Comparison of ENCODE assay signal across 13 cellular contexts in the genomic region with DNA sequence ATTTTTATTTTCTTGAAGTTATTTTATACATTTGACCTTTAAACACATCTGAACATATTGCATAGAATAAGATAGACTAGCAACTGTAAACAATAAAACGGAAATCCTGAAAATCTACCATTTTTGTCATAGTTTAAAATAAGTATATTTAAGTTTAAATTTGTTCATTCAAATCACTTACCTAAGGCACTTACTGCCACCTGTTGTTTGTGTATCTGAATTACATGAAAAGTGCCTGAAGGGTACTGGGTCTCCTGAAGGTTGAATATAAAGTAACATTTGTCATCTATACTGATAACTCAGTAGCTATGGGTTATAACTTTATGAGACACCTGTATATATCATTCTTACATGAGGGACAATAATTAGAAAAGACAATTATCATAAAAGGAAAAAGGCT. TPM values are rescaled to one million over a fixed set of nuclear protein-coding genes. Genes with fewer than 3 reads are reported as not detected.
DNase-seq lines count a peak whose midpoint lies in the region; ATAC-seq and TF ChIP-seq lines count a peak whose summit lies in the region.
"Had no signal": no experiment of that assay in that cellular context is flagged by ENCODE, and none has a peak within 500 bp of the region (broad histone marks: within the 10 kb centered on the region; RNA-seq: fewer than 3 reads in every experiment).

No MANE protein-coding gene starts in this region.

- H3K9me3 ChIP-seq in breast epithelium = no peaks in the 10 kb centered on the region
- H3K9me3 ChIP-seq in upper lobe of right lung = no peaks in the 10 kb centered on the region
- no peaks in the 10 kb centered on the region for H3K9me3 ChIP-seq in naive thymus-derived CD4-positive, alpha-beta T cell (ENCODE audit: control insufficient read depth in 2 of 3, low read length in 3 of 3)
- H3K9me3 ChIP-seq: BLaER1 treated with 17β-estradiol and CSF1 and Interleukin-3, amounts not matched to agents 10 nM and 100 nM had no signal

- no peak overlapping the region for H3K4me3 Mint-ChIP-seq in MCF 10A (ENCODE audit: unreplicated experiment)
- no peak overlapping the region for H3K4me3 Mint-ChIP-seq in naive thymus-derived CD4-positive, alpha-beta T cell
- H3K4me3 Mint-ChIP-seq: activated CD4-positive, alpha-beta memory T cell treated with anti-CD3 and anti-CD28 coated beads, Interleukin-2, amount 10 ng/mL, durations not matched to agents 7 days and 5 days; naive B cell had no signal

- no peaks in the 10 kb centered on the region for H3K4me1 Mint-ChIP-seq in MCF 10A (ENCODE audit: insufficient read depth, unreplicated experiment)
- H3K4me1 Mint-ChIP-seq in naive thymus-derived CD4-positive, alpha-beta T cell = no peaks in the 10 kb centered on the region
- H3K4me1 Mint-ChIP-seq: activated CD4-positive, alpha-beta memory T cell treated with anti-CD3 and anti-CD28 coated beads, Interleukin-2, amount 10 ng/mL, durations not matched to agents 7 days and 5 days; naive B cell had no signal

- CTCF ChIA-PET in MCF 10A (lab: Yijun Ruan, JAX) = interaction anchor here (0.8 to 4.0 kb wide), 3 partner anchors 26 to 325 kb away, joined by 3 to 41 read pairs (median 10); no protein-coding TSS in a partner anchor
- CTCF ChIA-PET in naive thymus-derived CD4-positive, alpha-beta T cell (lab: Charles Lee) = no interaction called here

- no peak overlapping the region for H3K27ac Mint-ChIP-seq in MCF 10A (ENCODE audit: low read depth, unreplicated experiment)
- H3K27ac Mint-ChIP-seq in naive thymus-derived CD4-positive, alpha-beta T cell = no peak overlapping the region
- H3K27ac Mint-ChIP-seq: activated CD4-positive, alpha-beta memory T cell treated with anti-CD3 and anti-CD28 coated beads, Interleukin-2, amount 10 ng/mL, durations not matched to agents 7 days and 5 days; naive B cell had no signal

- H3K36me3 Mint-ChIP-seq in MCF 10A (ENCODE audit: insufficient read depth, unreplicated experiment) = no peaks in the 10 kb centered on the region
- no peaks in the 10 kb centered on the region for H3K36me3 Mint-ChIP-seq in naive thymus-derived CD4-positive, alpha-beta T cell
- H3K36me3 Mint-ChIP-seq: naive B cell had no signal

- H3K27ac ChIP-seq in breast epithelium (no peak overlapping the region), upper lobe of right lung (no peak overlapping the region)
- no peak overlapping the region for H3K27ac ChIP-seq in naive thymus-derived CD4-positive, alpha-beta T cell (ENCODE audit: low read depth, low read length)
- H3K27ac ChIP-seq: BLaER1 treated with 17β-estradiol and CSF1 and Interleukin-3, amounts not matched to agents 10 nM and 100 nM had no signal

- TF ChIP-seq POLR2A in breast epithelium (IDR thresholded peaks at IDR 0.05) (no peak), erythroblast (IDR thresholded peaks at IDR 0.05; ENCODE audit: low read length) (no peak)

- H3K27me3 ChIP-seq in breast epithelium (peaks cover 0 to 64% of the 10 kb centered on the region in 2 donors), upper lobe of right lung (no peaks in the 10 kb centered on the region)
- H3K27me3 ChIP-seq in naive thymus-derived CD4-positive, alpha-beta T cell (ENCODE audit: control insufficient read depth in 2 of 2, insufficient read depth in 2 of 2, low read length in 2 of 2) = no peaks in the 10 kb centered on the region

- H3K4me1 ChIP-seq in breast epithelium (no peaks in the 10 kb centered on the region), upper lobe of right lung (no peaks in the 10 kb centered on the region)
- no peaks in the 10 kb centered on the region for H3K4me1 ChIP-seq in naive thymus-derived CD4-positive, alpha-beta T cell (ENCODE audit: control insufficient read depth in 2 of 2, insufficient read depth in 2 of 2, low read length in 2 of 2)
- H3K4me1 ChIP-seq: BLaER1 treated with 17β-estradiol and CSF1 and Interleukin-3, amounts not matched to agents 10 nM and 100 nM had no signal

- POLR2A ChIA-PET in MCF 10A (lab: Yijun Ruan, JAX) = no interaction called here
- POLR2A ChIA-PET in naive thymus-derived CD4-positive, alpha-beta T cell (lab: Charles Lee) = no interaction called here

- intact Hi-C loops in MCF 10A (cut with micrococcal nuclease) = loop anchor here (1.0 to 5.0 kb wide), 4 partner anchors 175 to 324 kb away; no protein-coding TSS in a partner anchor
- intact Hi-C loops in breast epithelium (cut with DNase I; ENCODE audit: low total_unique reads) = no loop called here
- intact Hi-C loops in upper lobe of right lung (cut with DNase I) = no loop called here
- intact Hi-C loops in naive thymus-derived CD4-positive, alpha-beta T cell (cut with micrococcal nuclease) = no loop called here

- ATAC-seq in upper lobe of right lung = no peak
- ATAC-seq in naive thymus-derived CD4-positive, alpha-beta T cell = no peak
- ATAC-seq in GM19023 (IDR thresholded peaks at IDR 0.05; ENCODE audit: unreplicated experiment) = no peak

- no peak overlapping the region for H3K4me3 ChIP-seq in breast epithelium
- no peak overlapping the region for H3K4me3 ChIP-seq in upper lobe of right lung
- no peak overlapping the region for H3K4me3 ChIP-seq in naive thymus-derived CD4-positive, alpha-beta T cell (ENCODE audit: low read length)
- H3K4me3 ChIP-seq: BLaER1 treated with 17β-estradiol and CSF1 and Interleukin-3, amounts not matched to agents 10 nM and 100 nM had no signal

- DNase-seq in MCF 10A (ENCODE audit: unreplicated experiment) (peak; percentile 42), breast epithelium (ENCODE audit: low spot score in 2 of 2) (no peak), NCI-H82 treated with DMSO at 0.1 percent for 48 hours (lab: John Stamatoyannopoulos, UW; ENCODE audit: unreplicated experiment) (peak; percentile 4), erythroblast (lab: John Stamatoyannopoulos, UW) (peak; percentile 4 to 9), upper lobe of right lung (no peak), HK-2 (ENCODE audit: unreplicated experiment) (no peak)
- DNase-seq in naive thymus-derived CD4-positive, alpha-beta T cell = no peak
- DNase-seq: activated CD4-positive, alpha-beta memory T cell treated with anti-CD3 and anti-CD28 coated beads, Interleukin-2, amount 10 ng/mL, durations not matched to agents 7 days and 5 days; naive B cell had no signal

- TF ChIP-seq CTCF in MCF 10A (IDR thresholded peaks at IDR 0.05; ENCODE audit: unreplicated experiment) = peak; percentile 39
- TF ChIP-seq CTCF in breast epithelium (IDR thresholded peaks at IDR 0.05) = no peak
- TF ChIP-seq CTCF in upper lobe of right lung (IDR thresholded peaks at IDR 0.05) = peak; percentile 17

- H3K9me3 Mint-ChIP-seq in MCF 10A (ENCODE audit: unreplicated experiment) = no peaks in the 10 kb centered on the region
- peaks cover 0 to 1% (median 0%) of the 10 kb centered on the region in 11 donors for H3K9me3 Mint-ChIP-seq in naive thymus-derived CD4-positive, alpha-beta T cell
- H3K9me3 Mint-ChIP-seq: activated CD4-positive, alpha-beta memory T cell treated with anti-CD3 and anti-CD28 coated beads, Interleukin-2, amount 10 ng/mL, durations not matched to agents 7 days and 5 days had no signal

- peaks cover 77% of the 10 kb centered on the region for H3K27me3 Mint-ChIP-seq in MCF 10A (ENCODE audit: insufficient read depth, unreplicated experiment)
- peaks cover 0 to 8% (median 0%) of the 10 kb centered on the region in 5 donors for H3K27me3 Mint-ChIP-seq in naive thymus-derived CD4-positive, alpha-beta T cell
- H3K27me3 Mint-ChIP-seq: activated CD4-positive, alpha-beta memory T cell treated with anti-CD3 and anti-CD28 coated beads, Interleukin-2, amount 10 ng/mL, durations not matched to agents 7 days and 5 days had no signal

- BruUV-seq in MCF 10A (replicated peaks; lab: Mats Ljungman, UMichigan) = no TSS peak

- H3K36me3 ChIP-seq in breast epithelium (no peaks in the 10 kb centered on the region), upper lobe of right lung (no peaks in the 10 kb centered on the region)
- no peaks in the 10 kb centered on the region for H3K36me3 ChIP-seq in naive thymus-derived CD4-positive, alpha-beta T cell (ENCODE audit: control insufficient read depth in 2 of 3, insufficient read depth in 3 of 3, low read length in 3 of 3)
- H3K36me3 ChIP-seq: BLaER1 treated with 17β-estradiol and CSF1 and Interleukin-3, amounts not matched to agents 10 nM and 100 nM had no signal

RNA-seq across cellular contexts. Expression of gene TRPC5, which starts 38.6 kb away (rescaled TPM):
- not detected in 2 replicates for total RNA-seq in MCF 10A (2022)
- not detected for total RNA-seq in breast epithelium
- total RNA-seq in upper lobe of right lung = not detected
- not detected for total RNA-seq in naive thymus-derived CD4-positive, alpha-beta T cell
- under 1 TPM; 0.02 to 0.04 TPM for polyA plus RNA-seq in naive thymus-derived CD4-positive, alpha-beta T cell
- total RNA-seq: activated CD4-positive, alpha-beta memory T cell treated with anti-CD3 and anti-CD28 coated beads, Interleukin-2, amount 10 ng/mL, durations not matched to agents 7 days and 5 days; glomerular endothelial cell; RPMI7951 had no signal

RNA-seq across cellular contexts. Expression of gene RTL4, which starts 38.8 kb away (rescaled TPM):
- not detected in 2 replicates for total RNA-seq in MCF 10A (2022)
- not detected for total RNA-seq in breast epithelium
- total RNA-seq in upper lobe of right lung = not detected
- not detected for total RNA-seq in naive thymus-derived CD4-positive, alpha-beta T cell
- polyA plus RNA-seq in naive thymus-derived CD4-positive, alpha-beta T cell = not detected
- total RNA-seq: activated CD4-positive, alpha-beta memory T cell treated with anti-CD3 and anti-CD28 coated beads, Interleukin-2, amount 10 ng/mL, durations not matched to agents 7 days and 5 days; glomerular endothelial cell; RPMI7951 had no signal

Comparison
In these comparisons a context has a peak if more than half of its experiments do, and no peak if none do; other contexts are left out.
1. DNase-seq: peak in MCF 10A (single experiment), NCI-H82 treated with DMSO at 0.1 percent for 48 hours (single experiment) and erythroblast (2 of 2); none in breast epithelium (0 of 2), upper lobe of right lung (single experiment), HK-2 (single experiment) and naive thymus-derived CD4-positive, alpha-beta T cell (0 of 9).
2. CTCF ChIP-seq: peak in MCF 10A (single experiment) and upper lobe of right lung (single experiment); none in breast epithelium (0 of 3).